ENCODE assay signal across 21 cellular contexts in genomic region chr2:235267251-235267650, GRCh38.
DNase-seq lines count a peak whose midpoint lies in the region; ATAC-seq and TF ChIP-seq lines count a peak whose summit lies in the region.
"Had no signal": no experiment of that assay in that cellular context is flagged by ENCODE, and none has a peak within 500 bp of the region (broad histone marks: within the 10 kb centered on the region; RNA-seq: fewer than 3 reads in every experiment).

No MANE protein-coding gene starts in this region.

- H3K36me3 ChIP-seq in neuronal stem cell (replicated peaks in 1 of 2; ENCODE audit: control insufficient read depth in 2 of 2, insufficient read depth in 2 of 2, low read length in 2 of 2) = no peaks in the 10 kb centered on the region

- H3K27me3 Mint-ChIP-seq in chondrocyte (ENCODE audit: low read depth) = peaks cover 2% of the 10 kb centered on the region
- peaks cover 37% of the 10 kb centered on the region for H3K27me3 Mint-ChIP-seq in progenitor cell of endocrine pancreas

- no peak overlapping the region for H3K18ac ChIP-seq in neuronal stem cell (ENCODE audit: low read length)

- no peaks in the 10 kb centered on the region for H3K79me1 ChIP-seq in neuronal stem cell (ENCODE audit: low read depth, low read length)

- WGBS in neuronal stem cell (ENCODE audit: extremely low coverage in 2 of 2, insufficient read length in 2 of 2, insufficient replicate concordance in 1 of 2), 2 donors = no CpG with 5 or more reads among the region's 3 CpGs

- peak overlapping the region; percentile 9 for H2BK15ac ChIP-seq in neuronal stem cell (ENCODE audit: low read length)

- H3K9ac ChIP-seq in neuronal stem cell (ENCODE audit: low read depth, low read length, poor library complexity) = no peak overlapping the region

- no peak overlapping the region for H3K23ac ChIP-seq in neuronal stem cell (ENCODE audit: low read depth, low read length, poor library complexity)

- H3K4me3 ChIP-seq in AG10803 (ENCODE audit: low read length) (no peak overlapping the region), fibroblast of the aortic adventitia (ENCODE audit: low read depth, low read length) (no peak overlapping the region), neuronal stem cell (ENCODE audit: low read length in 2 of 2) (no peak overlapping the region)

- TF ChIP-seq CTCF in AG10803 (conservative IDR thresholded peaks at IDR 0.05; ENCODE audit: low read length) = no peak
- no peak for TF ChIP-seq CTCF in chondrocyte (IDR thresholded peaks at IDR 0.05)
- no peak for TF ChIP-seq CTCF in fibroblast of the aortic adventitia (IDR thresholded peaks at IDR 0.05; ENCODE audit: insufficient read depth, low read length)
- no peak for TF ChIP-seq CTCF in progenitor cell of endocrine pancreas (IDR thresholded peaks at IDR 0.05; ENCODE audit: unreplicated experiment)

- peak overlapping the region; percentile 26 for H2BK120ac ChIP-seq in neuronal stem cell (ENCODE audit: low read depth, low read length)

- no peak overlapping the region for H2BK5ac ChIP-seq in neuronal stem cell (ENCODE audit: low read length)

- H3K4ac ChIP-seq in neuronal stem cell (ENCODE audit: low read length) = no peak overlapping the region

- no peak overlapping the region for H3K27ac ChIP-seq in neuronal stem cell (replicated peaks; ENCODE audit: low read length)
- H3K27ac ChIP-seq: RWPE1 had no signal

- H3K14ac ChIP-seq in neuronal stem cell (ENCODE audit: low read length) = no peak overlapping the region

- H3K27me3 ChIP-seq in neuronal stem cell (ENCODE audit: control insufficient read depth in 3 of 3, insufficient read depth in 3 of 3, low read depth in 1 of 3, low read length in 3 of 3) = no peaks in the 10 kb centered on the region

- H3K4me2 ChIP-seq in neuronal stem cell (ENCODE audit: insufficient read depth, low read length, poor library complexity, severe bottlenecking) = no peak overlapping the region

- H4K8ac ChIP-seq in neuronal stem cell (ENCODE audit: low read depth, low read length) = no peak overlapping the region

- H3K27ac Mint-ChIP-seq in chondrocyte (ENCODE audit: unreplicated experiment) (peak overlapping the region; percentile 46), progenitor cell of endocrine pancreas (no peak overlapping the region)
- H3K27ac Mint-ChIP-seq: CD4-positive, alpha-beta memory T cell had no signal

- no peak for ATAC-seq in HG02759 (IDR thresholded peaks at IDR 0.05; ENCODE audit: unreplicated experiment)
- no peak for ATAC-seq in GM19452 (IDR thresholded peaks at IDR 0.05; ENCODE audit: unreplicated experiment)
- ATAC-seq: SK-N-SH treated with all-trans-retinoic acid at 6 μM for 48 hours had no signal

- peak; percentile 13 for DNase-seq in AG10803 (ENCODE audit: low read depth)
- DNase-seq in chondrocyte (ENCODE audit: low spot score) = no peak
- DNase-seq in fibroblast of the aortic adventitia (ENCODE audit: low read depth) = peak; percentile 25
- DNase-seq in neuronal stem cell (ENCODE audit: low spot score) = no peak
- no peak for DNase-seq in progenitor cell of endocrine pancreas (ENCODE audit: low spot score, unreplicated experiment)
- no peak for DNase-seq in iPS-NIHi7 (ENCODE audit: extremely low spot score)
- DNase-seq: Caco-2; CD4-positive, alpha-beta memory T cell; DMS 273 treated with DMSO at 0.1 percent for 48 hours; DMS79 treated with DMSO at 0.1 percent for 48 hours; H7; Kasumi-1; NCI-H1048; NCI-H1417 treated with DMSO at 0.1 percent for 48 hours; NCI-H187; NCI-H748 treated with DMSO at 0.1 percent for 48 hours; SIG-M5 had no signal

- no peak overlapping the region for H2AFZ ChIP-seq in neuronal stem cell (ENCODE audit: low read length)

- H2AK5ac ChIP-seq in neuronal stem cell (ENCODE audit: low read depth, low read length) = no peak overlapping the region

- no peak overlapping the region for H3K4me3 Mint-ChIP-seq in chondrocyte (ENCODE audit: unreplicated experiment)
- no peak overlapping the region for H3K4me3 Mint-ChIP-seq in progenitor cell of endocrine pancreas (ENCODE audit: low read depth)

- peaks cover 45% of the 10 kb centered on the region for H3K4me1 Mint-ChIP-seq in chondrocyte (ENCODE audit: low read depth)
- peaks cover 6% of the 10 kb centered on the region for H3K4me1 Mint-ChIP-seq in progenitor cell of endocrine pancreas (ENCODE audit: low read depth)

- H3K36me3 Mint-ChIP-seq in chondrocyte (ENCODE audit: low read depth) (peaks cover 3% of the 10 kb centered on the region), progenitor cell of endocrine pancreas (ENCODE audit: insufficient read depth) (no peaks in the 10 kb centered on the region)
- H3K36me3 Mint-ChIP-seq: CD4-positive, alpha-beta memory T cell had no signal

- no peak overlapping the region for H2BK12ac ChIP-seq in neuronal stem cell (ENCODE audit: low read length)

- H3K4me1 ChIP-seq in neuronal stem cell (ENCODE audit: control insufficient read depth in 2 of 2, insufficient read depth in 1 of 2, low read depth in 1 of 2, low read length in 2 of 2) = peaks cover 0 to 21% of the 10 kb centered on the region in 2 donors

- H3K9me3 ChIP-seq in neuronal stem cell (replicated peaks in 1 of 2; ENCODE audit: control insufficient read depth in 2 of 2, insufficient read depth in 1 of 2, low read depth in 1 of 2, low read length in 2 of 2) = peaks cover 0 to 7% of the 10 kb centered on the region in 2 donors
- H3K9me3 ChIP-seq: Caco-2 had no signal

- H3K9me3 Mint-ChIP-seq in chondrocyte (ENCODE audit: low read depth) (no peaks in the 10 kb centered on the region), progenitor cell of endocrine pancreas (ENCODE audit: low read depth) (no peaks in the 10 kb centered on the region)

- H4K91ac ChIP-seq in neuronal stem cell (ENCODE audit: low read depth, low read length, poor library complexity) = no peak overlapping the region

Comparison
In these comparisons a context has a peak if more than half of its experiments do, and no peak if none do; other contexts are left out.
1. DNase-seq: peak in AG10803 (single experiment) and fibroblast of the aortic adventitia (single experiment); none in chondrocyte (single experiment), neuronal stem cell (single experiment), progenitor cell of endocrine pancreas (single experiment) and iPS-NIHi7 (single experiment).